Comparison of ENCODE assay signal across 12 cellular contexts in the genomic region with DNA sequence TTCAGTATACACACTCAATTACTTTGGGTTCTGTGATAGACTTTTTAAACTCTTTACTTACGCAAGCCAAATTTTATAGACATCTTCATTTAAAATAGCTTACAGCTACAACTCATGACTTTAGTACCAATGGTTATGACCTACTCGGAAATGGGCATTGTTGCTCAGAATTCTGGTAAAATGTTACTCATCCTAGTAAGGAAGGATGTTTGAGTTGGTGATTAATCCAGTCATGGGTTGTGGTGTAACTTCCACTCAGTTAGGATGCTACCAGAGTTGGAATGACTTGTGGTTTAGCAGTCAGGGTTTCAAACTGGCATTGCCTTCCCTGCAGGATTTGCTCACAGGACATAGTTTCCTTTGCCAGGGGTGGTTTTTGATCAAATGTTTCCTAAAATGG. TPM values are rescaled to one million over a fixed set of nuclear protein-coding genes. Genes with fewer than 3 reads are reported as not detected.
A peak's percentile ranks its signal among the peaks of the same experiment; 100 is the strongest.
DNase-seq lines count a peak whose midpoint lies in the region; ATAC-seq and TF ChIP-seq lines count a peak whose summit lies in the region.
"Had no signal": no experiment of that assay in that cellular context is flagged by ENCODE, and none has a peak within 500 bp of the region (broad histone marks: within the 10 kb centered on the region; RNA-seq: fewer than 3 reads in every experiment).

No MANE protein-coding gene starts in this region.

- H3K27me3 ChIP-seq in brain microvascular endothelial cell (replicated peaks) (no peaks in the 10 kb centered on the region), psoas muscle (ENCODE audit: insufficient read depth in 3 of 3, low read length in 2 of 3) (no peaks in the 10 kb centered on the region)

- no peaks in the 10 kb centered on the region for H3K9me3 Mint-ChIP-seq in HFFc6

- H3K27ac ChIP-seq in brain microvascular endothelial cell (peak overlapping the region; percentile 40), psoas muscle (no peak overlapping the region)

- H3K4me3 ChIP-seq in brain microvascular endothelial cell (ENCODE audit: low read depth, low read length) (no peak overlapping the region), psoas muscle (no peak overlapping the region)

- H3K36me3 ChIP-seq in brain microvascular endothelial cell (replicated peaks): no peaks in the 10 kb centered on the region
- no peaks in the 10 kb centered on the region for H3K36me3 ChIP-seq in psoas muscle (ENCODE audit: insufficient read depth in 1 of 2, low read depth in 1 of 2)

- peak overlapping the region; percentile 93 for H3K27ac Mint-ChIP-seq in HFFc6

- intact Hi-C loops in psoas muscle (cut with DNase I): no loop called here

- WGBS in psoas muscle, 3 donors: 89 to 99% (median 90%) methylated on average over 2 of the region's 2 CpGs

- ATAC-seq in psoas muscle (no peak), HG03354 (IDR thresholded peaks at IDR 0.05; ENCODE audit: poor library complexity, severe bottlenecking, unreplicated experiment) (no peak)

- H3K9me3 ChIP-seq in psoas muscle: no peaks in the 10 kb centered on the region

- 0 out of 2 replicates have a peak, but pooled peaks cover 4% of the 10 kb centered on the region for H3K36me3 Mint-ChIP-seq in HFFc6 (ENCODE audit: low read depth)

- no peak for TF ChIP-seq CTCF in AG09319 (IDR thresholded peaks at IDR 0.05; ENCODE audit: low read depth, low read length)
- no peak for TF ChIP-seq CTCF in HFFc6 (IDR thresholded peaks at IDR 0.05)
- no peak for TF ChIP-seq CTCF in brain microvascular endothelial cell (IDR thresholded peaks at IDR 0.05; ENCODE audit: low read depth, low read length, missing control alignments)
- TF ChIP-seq CTCF in psoas muscle (IDR thresholded peaks at IDR 0.05): no peak

- in situ Hi-C loops in brain microvascular endothelial cell (cut with HindIII; ENCODE audit: low pct_ligation_motif_present, low sequenced_read_pairs): no loop called here

- DNase-seq in AG09319 (ENCODE audit: extremely low read depth, low read depth): peak; percentile 39
- peak; percentile 93 for DNase-seq in HFFc6
- DNase-seq in brain microvascular endothelial cell: peak; percentile 69
- DNase-seq in kidney tubule cell (ENCODE audit: low spot score): peak; percentile 96
- DNase-seq in NCI-H128 (lab: John Stamatoyannopoulos, UW; ENCODE audit: unreplicated experiment): no peak
- no peak for DNase-seq in cerebellum (ENCODE audit: low spot score)
- DNase-seq in psoas muscle: no peak
- DNase-seq: central memory CD4-positive, alpha-beta T cell; hypothalamus; NCI-H1694 treated with DMSO at 0.1 percent for 48 hours; stimulated activated CD4-positive, alpha-beta T cell treated with anti-CD3 and anti-CD28 coated beads, Interleukin-15, amount 100 ng/mL, for 24 hours had no signal

- H3K27me3 Mint-ChIP-seq in HFFc6 (ENCODE audit: insufficient read depth): peaks cover 2% of the 10 kb centered on the region

- H3K4me1 Mint-ChIP-seq in HFFc6 (ENCODE audit: low read depth): peaks cover 36% of the 10 kb centered on the region

- no peaks in the 10 kb centered on the region for H3K4me1 ChIP-seq in psoas muscle

- H3K4me3 Mint-ChIP-seq in HFFc6: peak overlapping the region; percentile 34; the same call in 1 of the 2 replicates

RNA-seq across cellular contexts. Expression of a gene that starts 7.4 kb away (rescaled TPM):
- 10 to 100 TPM; 25.4 to 46.2 (median 34.3) TPM for total RNA-seq in HFFc6 (2021; fragmentation: NEBNext Ultra II Directional; extraction: Animal tissue kit (Norgen Biotek cat#: 25700))
- 34.8 TPM for total RNA-seq in cerebellum
- 10 to 100 TPM; 27.6 to 58.0 (median 41.8) TPM for total RNA-seq in psoas muscle
- polyA plus RNA-seq in psoas muscle: 100 to 1,000 TPM in 1 of 3 donors, 10 to 100 TPM in 2; 24.8 to 126 (median 30.3) TPM

Comparison
In these comparisons a context has a peak if more than half of its experiments do, and no peak if none do; other contexts are left out.
1. DNase-seq: peak in AG09319 (single experiment), HFFc6 (single experiment), brain microvascular endothelial cell (single experiment) and kidney tubule cell (single experiment); none in NCI-H128 (single experiment), cerebellum (single experiment) and psoas muscle (0 of 2).